25 cellular contexts compared by ENCODE assay signal in genomic region chr22:23457586-23457985, GRCh38.
DNase-seq lines count a peak whose midpoint lies in the region; ATAC-seq, FAIRE-seq and TF ChIP-seq lines count a peak whose summit lies in the region.
"Had no signal": no experiment of that assay in that cellular context is flagged by ENCODE, and none has a peak within 500 bp of the region (broad histone marks: within the 10 kb centered on the region; RNA-seq: fewer than 3 reads in every experiment).

No MANE protein-coding gene starts in this region.

- no peak overlapping the region for H2BK15ac ChIP-seq in H1 (ENCODE audit: low read length)

- no peak for TF ChIP-seq RAD21 in H1 (IDR thresholded peaks at IDR 0.05 in 1 of 2, conservative IDR thresholded peaks at IDR 0.05 in 1 of 2; ENCODE audit: low read depth in 2 of 2, low read length in 2 of 2)

- CTCF ChIA-PET in H1 (lab: Charles Lee; ENCODE audit: partially characterized antibody): interaction anchor here (0.6 to 0.7 kb wide), 3 partner anchors 55 to 870 kb away, joined by 3 read pairs; no protein-coding TSS in a partner anchor

- H4K91ac ChIP-seq in H1 (replicated peaks; ENCODE audit: insufficient read length, low read length): no peak overlapping the region

- intact Hi-C loops in upper lobe of right lung (cut with DNase I): no loop called here

- TF ChIP-seq CTCF in H1 (IDR thresholded peaks at IDR 0.05; ENCODE audit: control extremely low read depth in 1 of 3, insufficient read depth in 1 of 3, low read depth in 1 of 3, low read length in 3 of 3) (no peak), upper lobe of right lung (IDR thresholded peaks at IDR 0.05) (no peak)

- H3K9ac ChIP-seq in H1 (replicated peaks in 1 of 4; ENCODE audit: extremely low read depth in 1 of 4, low read depth in 3 of 4, low read length in 3 of 4): no peak overlapping the region

- H2AK5ac ChIP-seq in H1 (ENCODE audit: low read depth, low read length): no peak overlapping the region

- TF ChIP-seq EP300 in H1 (IDR thresholded peaks at IDR 0.05; ENCODE audit: borderline replicate concordance in 1 of 2, low read depth in 2 of 2, low read length in 2 of 2): no peak

- peak; percentile 29 for DNase-seq in NCI-H2227 (lab: John Stamatoyannopoulos, UW; ENCODE audit: unreplicated experiment)
- DNase-seq in NCI-H2227 treated with DMSO at 0.1 percent for 48 hours (lab: John Stamatoyannopoulos, UW): no peak
- DNase-seq in NCI-H2081 (lab: John Stamatoyannopoulos, UW): peak; percentile 82 to 87
- no peak for DNase-seq in H1 (ENCODE audit: low read depth in 1 of 2, low spot score in 2 of 2)
- DNase-seq in upper lobe of right lung: peak; percentile 68
- no peak for DNase-seq in stimulated activated CD4-positive, alpha-beta T cell treated with anti-CD3 and anti-CD28 coated beads, Interleukin-4, amount 100 ng/mL, for 4 hours
- DNase-seq in MV-4-11 (lab: John Stamatoyannopoulos, UW): no peak
- DNase-seq: 8988T; activated CD4-positive, alpha-beta T cell treated with anti-CD3 and anti-CD28 coated beads, Interleukin-2, amount 50 U/mL, for 4 hours; activated gamma-delta T cell; activated T-cell treated with anti-CD3 and anti-CD28 coated beads for 4 hours; AML-193; Calu3; left cardiac atrium; MM.1S; NCI-H2029 treated with DMSO at 0.1 percent for 48 hours; NCI-H524; PC-3; psoas muscle; small intestine; stimulated activated CD4-positive, alpha-beta T cell treated with anti-CD3 and anti-CD28 coated beads, Interleukin-4, amount 100 ng/mL, for 1 hour; stimulated activated naive CD8-positive, alpha-beta T cell treated with anti-CD3 and anti-CD28 coated beads, Interleukin-15, amount 100 ng/mL, for 72 hours had no signal

- H3K18ac ChIP-seq in H1 (ENCODE audit: extremely low read depth, low read length): no peak overlapping the region

- no peak overlapping the region for H2BK20ac ChIP-seq in H1 (ENCODE audit: low read length)

- H3K27me3 ChIP-seq in H1 (replicated peaks in 1 of 4; ENCODE audit: control insufficient read depth in 3 of 4, extremely low read depth in 1 of 4, insufficient read depth in 3 of 4, low read length in 3 of 4) (no peaks in the 10 kb centered on the region; a peak in 1 of 7 replicates), upper lobe of right lung (peaks cover 6% of the 10 kb centered on the region)

- H3K23ac ChIP-seq in H1 (ENCODE audit: insufficient read length): no peak overlapping the region

- POLR2A ChIA-PET in H1 (lab: Charles Lee; ENCODE audit: partially characterized antibody): no interaction called here

- no peak overlapping the region for H4K5ac ChIP-seq in H1 (ENCODE audit: insufficient read length, low read depth, low read length)

- no peak overlapping the region for H3K27ac ChIP-seq in H1 (ENCODE audit: low read depth, low read length)
- H3K27ac ChIP-seq in upper lobe of right lung: no peak overlapping the region
- H3K27ac ChIP-seq: coronary artery, psoas muscle had no signal

- H2BK120ac ChIP-seq in H1 (replicated peaks; ENCODE audit: low read depth, low read length): no peak overlapping the region

- no peak for FAIRE-seq in H1 (lab: Jason Lieb, UNC)
- FAIRE-seq: small intestine had no signal

- no peaks in the 10 kb centered on the region for H3K36me3 ChIP-seq in H1 (ENCODE audit: control insufficient read depth in 2 of 4, insufficient read depth in 4 of 4, low read length in 3 of 4)
- no peaks in the 10 kb centered on the region for H3K36me3 ChIP-seq in upper lobe of right lung
- H3K36me3 ChIP-seq: tibial nerve had no signal

- H2BK12ac ChIP-seq in H1 (ENCODE audit: low read depth, low read length): no peak overlapping the region

- H3K4me1 ChIP-seq in H1 (replicated peaks in 1 of 4; ENCODE audit: control insufficient read depth in 3 of 4, insufficient read depth in 4 of 4, low read length in 3 of 4) (peaks cover 0 to 3% (median 0%) of the 10 kb centered on the region in 4 experiments; a peak in 1 of 7 replicates), upper lobe of right lung (no peaks in the 10 kb centered on the region)
- H3K4me1 ChIP-seq: psoas muscle had no signal

- WGBS in H1 (ENCODE audit: extremely low coverage in 1 of 2, insufficient coverage in 1 of 2, insufficient read length in 1 of 2, insufficient replicate concordance in 2 of 2, low coverage in 1 of 2, low lambda C conversion rate in 2 of 2, missing lambda C conversion rate in 1 of 2), 2 experiments: 84% methylated on average over 13 of the region's 13 CpGs; no CpG with 5 or more reads in 1 of the 2 experiments

- ATAC-seq in upper lobe of right lung (peak; percentile 37), GM21447 (IDR thresholded peaks at IDR 0.05; ENCODE audit: unreplicated experiment) (no peak)
- ATAC-seq: left cardiac atrium, PC-3, psoas muscle had no signal

- H2AFZ ChIP-seq in H1 (ENCODE audit: low read length): no peak overlapping the region

- no peak for TF ChIP-seq POLR2A in H1 (IDR thresholded peaks at IDR 0.05; ENCODE audit: control extremely low read depth in 1 of 2, low read depth in 2 of 2, low read length in 2 of 2)

- H2BK5ac ChIP-seq in H1 (ENCODE audit: low read depth, low read length): no peak overlapping the region

- no peak overlapping the region for H3K56ac ChIP-seq in H1 (replicated peaks; ENCODE audit: insufficient read length, low read depth, low read length)

- H3K23me2 ChIP-seq in H1 (ENCODE audit: low read depth, low read length): no peaks in the 10 kb centered on the region

- no peak overlapping the region for H3K4me2 ChIP-seq in H1 (ENCODE audit: insufficient read depth in 1 of 2, low read depth in 2 of 2, low read length in 2 of 2)

- H3K14ac ChIP-seq in H1 (ENCODE audit: insufficient read length): no peak overlapping the region

- H4K8ac ChIP-seq in H1 (ENCODE audit: extremely low read depth, insufficient read depth, low read length): no peak overlapping the region

- no peaks in the 10 kb centered on the region for H3K79me2 ChIP-seq in H1 (ENCODE audit: control insufficient read depth in 1 of 2, insufficient read depth in 2 of 2, low read length in 2 of 2)

- H3K9me3 ChIP-seq in H1 (ENCODE audit: insufficient read depth in 2 of 2, low read depth in 1 of 2, low read length in 1 of 2) (no peaks in the 10 kb centered on the region), upper lobe of right lung (no peaks in the 10 kb centered on the region)
- H3K9me3 ChIP-seq: psoas muscle, tibial nerve had no signal

- no peaks in the 10 kb centered on the region for H3K79me1 ChIP-seq in H1 (ENCODE audit: low read depth, low read length)

- H3K4me3 ChIP-seq in H1 (ENCODE audit: extremely low read depth in 1 of 4, insufficient read depth in 2 of 4, low read depth in 3 of 4, low read length in 4 of 4) (no peak overlapping the region), upper lobe of right lung (no peak overlapping the region)
- H3K4me3 ChIP-seq: coronary artery, psoas muscle, tibial nerve had no signal

- no peak overlapping the region for H3K4ac ChIP-seq in H1 (replicated peaks; ENCODE audit: insufficient read length, low read depth, low read length)

- H4K20me1 ChIP-seq in H1 (replicated peaks in 1 of 2; ENCODE audit: control insufficient read depth in 1 of 2, insufficient read depth in 2 of 2, low read length in 2 of 2): no peaks in the 10 kb centered on the region

TF ChIP-seq in H1, 55 proteins besides CTCF, POLR2A, EP300 and RAD21:
- TF ChIP-seq EGR1 (IDR thresholded peaks at IDR 0.05; ENCODE audit: borderline replicate concordance, low read depth, low read length) (peak; percentile 37; the same call in 1 of the 2 replicates), TBP (IDR thresholded peaks at IDR 0.05; ENCODE audit: low read depth, low read length) (no peak)

Comparison
In these comparisons a context has a peak if more than half of its experiments do, and no peak if none do; other contexts are left out.
1. DNase-seq: peak in NCI-H2227 (single experiment), NCI-H2081 (2 of 2) and upper lobe of right lung (single experiment); none in NCI-H2227 treated with DMSO at 0.1 percent for 48 hours (single experiment), H1 (0 of 2), stimulated activated CD4-positive, alpha-beta T cell treated with anti-CD3 and anti-CD28 coated beads, Interleukin-4, amount 100 ng/mL, for 4 hours (0 of 2) and MV-4-11 (single experiment).